In the genomic region with DNA sequence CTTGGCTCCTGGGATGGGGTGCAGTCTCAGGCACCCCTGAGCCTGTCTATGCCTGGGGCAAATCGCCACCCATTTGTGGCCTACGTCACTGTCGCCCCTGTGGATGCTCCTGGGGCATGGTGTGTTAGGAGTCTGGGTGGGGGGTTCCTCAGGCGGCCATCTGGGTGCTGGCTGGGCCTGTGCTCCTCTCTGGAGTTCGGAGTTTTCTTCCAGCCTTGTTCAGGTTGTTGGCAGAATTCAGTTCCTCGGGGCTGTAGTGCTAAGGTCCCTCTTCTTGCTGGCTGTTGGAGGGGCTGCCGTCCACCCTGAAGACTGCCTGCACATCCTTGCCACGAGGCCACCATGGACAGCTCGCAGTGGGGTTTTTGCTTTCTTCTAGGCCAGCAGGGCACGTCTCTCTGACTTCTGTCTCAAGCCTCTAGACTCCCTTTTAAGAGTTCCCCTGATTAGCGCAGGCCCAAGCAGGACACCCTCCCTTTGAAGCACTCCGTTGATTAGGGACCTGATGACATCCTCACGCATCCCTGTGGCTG, we compare ENCODE assay signal across 28 cellular contexts.
"Had no signal": no experiment of that assay in that cellular context is flagged by ENCODE, and none has a peak within 500 bp of the region (broad histone marks: within the 10 kb centered on the region; RNA-seq: fewer than 3 reads in every experiment).

No MANE protein-coding gene starts in this region.

- H3K4me3 ChIP-seq: adrenal gland, body of pancreas, colonic mucosa had no signal

- H3K9me3 ChIP-seq: adrenal gland, body of pancreas, colonic mucosa had no signal

- H3K4me1 Mint-ChIP-seq: activated CD4-positive, alpha-beta T cell treated with anti-CD3 and anti-CD28 coated beads for 36 hours; activated CD4-positive, alpha-beta T cell treated with anti-CD3 and anti-CD28 coated beads, Interleukin-2, amount 10 ng/mL, durations not matched to agents 24 days and 14 days; activated CD8-positive, alpha-beta memory T cell treated with anti-CD3 and anti-CD28 coated beads, Interleukin-2, amount 10 ng/mL, durations not matched to agents 7 days and 5 days; activated naive CD4-positive, alpha-beta T cell treated with anti-CD3 and anti-CD28 coated beads, Interleukin-2, amount 50 U/mL, for 24 hours; activated naive CD8-positive, alpha-beta T cell treated with anti-CD3 and anti-CD28 coated beads for 36 hours; activated naive CD8-positive, alpha-beta T cell treated with anti-CD3 and anti-CD28 coated beads, Interleukin-2, amount 50 U/mL, for 24 hours; endodermal cell had no signal

- H3K4me1 ChIP-seq: adrenal gland, body of pancreas, colonic mucosa had no signal

- H3K36me3 ChIP-seq: adrenal gland, colonic mucosa had no signal

- DNase-seq: activated CD4-positive, alpha-beta memory T cell treated with anti-CD3 and anti-CD28 coated beads for 36 hours; activated CD4-positive, alpha-beta T cell treated with anti-CD3 and anti-CD28 coated beads for 36 hours; activated CD4-positive, alpha-beta T cell treated with anti-CD3 and anti-CD28 coated beads, Interleukin-2, amount 10 ng/mL, durations not matched to agents 24 days and 14 days; activated CD4-positive, CD25-positive, alpha-beta regulatory T cell; activated CD4-positive, CD25-positive, alpha-beta regulatory T cell treated with anti-CD3 and anti-CD28 coated beads, Interleukin-2, amount 50 U/mL, for 72 hours; activated CD8-positive, alpha-beta memory T cell treated with anti-CD3 and anti-CD28 coated beads, Interleukin-2, amount 10 ng/mL, durations not matched to agents 7 days and 5 days; activated CD8-positive, alpha-beta memory T cell treated with anti-CD3 and anti-CD28 coated beads, Interleukin-2, amount 50 U/mL, for 4 hours; activated CD8-positive, alpha-beta T cell treated with anti-CD3 and anti-CD28 coated beads, Interleukin-2, amount 10 ng/mL, durations not matched to agents 7 days and 5 days; activated effector memory CD4-positive, alpha-beta T cell treated with anti-CD3 and anti-CD28 coated beads, Interleukin-2, amount 50 U/mL, for 16 hours; activated naive CD4-positive, alpha-beta T cell treated with anti-CD3 and anti-CD28 coated beads for 36 hours; activated naive CD8-positive, alpha-beta T cell treated with anti-CD3 and anti-CD28 coated beads for 36 hours; activated naive CD8-positive, alpha-beta T cell treated with anti-CD3 and anti-CD28 coated beads, Interleukin-2, amount 50 U/mL, for 24 hours; activated T-cell treated with anti-CD3 and anti-CD28 coated beads, Interleukin-2, amount 50 U/mL, for 1 hour; activated T-cell treated with anti-CD3 and anti-CD28 coated beads, Interleukin-2, amount 50 U/mL, for 48 hours; adrenal gland; amygdala; body of pancreas; caudate nucleus; colonic mucosa; effector memory CD4-positive, alpha-beta T cell; endodermal cell; foreskin fibroblast; glutamatergic neuron; T-helper 2 cell had no signal

- H3K27me3 ChIP-seq: adrenal gland, body of pancreas, colonic mucosa had no signal

- H3K36me3 Mint-ChIP-seq: activated CD4-positive, alpha-beta memory T cell treated with anti-CD3 and anti-CD28 coated beads for 36 hours; activated CD8-positive, alpha-beta memory T cell treated with anti-CD3 and anti-CD28 coated beads, Interleukin-2, amount 10 ng/mL, durations not matched to agents 7 days and 5 days; activated naive CD4-positive, alpha-beta T cell treated with anti-CD3 and anti-CD28 coated beads, Interleukin-2, amount 50 U/mL, for 24 hours; activated naive CD8-positive, alpha-beta T cell treated with anti-CD3 and anti-CD28 coated beads for 36 hours had no signal

- H3K27ac Mint-ChIP-seq: activated CD4-positive, alpha-beta memory T cell treated with anti-CD3 and anti-CD28 coated beads for 36 hours; activated CD4-positive, alpha-beta T cell treated with anti-CD3 and anti-CD28 coated beads for 36 hours; activated CD4-positive, alpha-beta T cell treated with anti-CD3 and anti-CD28 coated beads, Interleukin-2, amount 10 ng/mL, durations not matched to agents 24 days and 14 days; activated CD8-positive, alpha-beta memory T cell treated with anti-CD3 and anti-CD28 coated beads, Interleukin-2, amount 10 ng/mL, durations not matched to agents 7 days and 5 days; activated CD8-positive, alpha-beta T cell treated with anti-CD3 and anti-CD28 coated beads, Interleukin-2, amount 10 ng/mL, durations not matched to agents 7 days and 5 days; activated naive CD4-positive, alpha-beta T cell treated with anti-CD3 and anti-CD28 coated beads for 36 hours; activated naive CD4-positive, alpha-beta T cell treated with anti-CD3 and anti-CD28 coated beads, Interleukin-2, amount 50 U/mL, for 24 hours; activated naive CD8-positive, alpha-beta T cell treated with anti-CD3 and anti-CD28 coated beads for 36 hours; activated naive CD8-positive, alpha-beta T cell treated with anti-CD3 and anti-CD28 coated beads, Interleukin-2, amount 50 U/mL, for 24 hours; activated T-helper 1 cell treated with anti-CD3 and anti-CD28 coated beads, Interleukin-12 subunit alpha, Interleukin-12 subunit beta, Interleukin-2, Interleukin-4 antibody, amounts not matched to agents 30 ng/mL and 10 ng/mL and 1 ng/mL, durations not matched to agents 14 hours and 24 hours and 36 hours; activated T-helper 2 cell treated with anti-CD3 and anti-CD28 coated beads, Interferon-gamma antibody, Interleukin-2, Interleukin-4, amounts not matched to agents 10 μg/mL and 5 μg/mL and 100 μg/mL, durations not matched to agents 14 hours and 24 hours and 36 hours; endodermal cell had no signal

- H3K4me3 Mint-ChIP-seq: activated CD4-positive, alpha-beta memory T cell treated with anti-CD3 and anti-CD28 coated beads for 36 hours; activated CD4-positive, alpha-beta T cell treated with anti-CD3 and anti-CD28 coated beads for 36 hours; activated CD4-positive, alpha-beta T cell treated with anti-CD3 and anti-CD28 coated beads, Interleukin-2, amount 10 ng/mL, durations not matched to agents 24 days and 14 days; activated CD8-positive, alpha-beta memory T cell treated with anti-CD3 and anti-CD28 coated beads, Interleukin-2, amount 10 ng/mL, durations not matched to agents 7 days and 5 days; activated CD8-positive, alpha-beta T cell treated with anti-CD3 and anti-CD28 coated beads, Interleukin-2, amount 10 ng/mL, durations not matched to agents 7 days and 5 days; activated naive CD4-positive, alpha-beta T cell treated with anti-CD3 and anti-CD28 coated beads for 36 hours; activated naive CD4-positive, alpha-beta T cell treated with anti-CD3 and anti-CD28 coated beads, Interleukin-2, amount 50 U/mL, for 24 hours; activated naive CD8-positive, alpha-beta T cell treated with anti-CD3 and anti-CD28 coated beads for 36 hours; activated naive CD8-positive, alpha-beta T cell treated with anti-CD3 and anti-CD28 coated beads, Interleukin-2, amount 50 U/mL, for 24 hours; activated T-helper 1 cell treated with anti-CD3 and anti-CD28 coated beads, Interleukin-12 subunit alpha, Interleukin-12 subunit beta, Interleukin-2, Interleukin-4 antibody, amounts not matched to agents 30 ng/mL and 10 ng/mL and 1 ng/mL, durations not matched to agents 14 hours and 24 hours and 36 hours; endodermal cell had no signal

- H3K27me3 Mint-ChIP-seq: activated CD4-positive, alpha-beta T cell treated with anti-CD3 and anti-CD28 coated beads, Interleukin-2, amount 10 ng/mL, durations not matched to agents 24 days and 14 days had no signal

- H3K9me3 Mint-ChIP-seq: activated naive CD4-positive, alpha-beta T cell treated with anti-CD3 and anti-CD28 coated beads, Interleukin-2, amount 50 U/mL, for 24 hours; activated naive CD8-positive, alpha-beta T cell treated with anti-CD3 and anti-CD28 coated beads for 36 hours; activated T-helper 1 cell treated with anti-CD3 and anti-CD28 coated beads, Interleukin-12 subunit alpha, Interleukin-12 subunit beta, Interleukin-2, Interleukin-4 antibody, amounts not matched to agents 30 ng/mL and 10 ng/mL and 1 ng/mL, durations not matched to agents 14 hours and 24 hours and 36 hours had no signal

- ATAC-seq: activated CD4-positive, alpha-beta T cell treated with anti-CD3 and anti-CD28 coated beads for 36 hours; activated CD8-positive, alpha-beta memory T cell treated with anti-CD3 and anti-CD28 coated beads, Interleukin-2, amount 10 ng/mL, durations not matched to agents 7 days and 5 days; activated CD8-positive, alpha-beta T cell treated with anti-CD3 and anti-CD28 coated beads, Interleukin-2, amount 10 ng/mL, durations not matched to agents 7 days and 5 days; activated naive CD8-positive, alpha-beta T cell treated with anti-CD3 and anti-CD28 coated beads, Interleukin-2, amount 50 U/mL, for 24 hours; body of pancreas; esophagus mucosa had no signal
